8 cellular contexts compared by ENCODE assay signal in the genomic region with DNA sequence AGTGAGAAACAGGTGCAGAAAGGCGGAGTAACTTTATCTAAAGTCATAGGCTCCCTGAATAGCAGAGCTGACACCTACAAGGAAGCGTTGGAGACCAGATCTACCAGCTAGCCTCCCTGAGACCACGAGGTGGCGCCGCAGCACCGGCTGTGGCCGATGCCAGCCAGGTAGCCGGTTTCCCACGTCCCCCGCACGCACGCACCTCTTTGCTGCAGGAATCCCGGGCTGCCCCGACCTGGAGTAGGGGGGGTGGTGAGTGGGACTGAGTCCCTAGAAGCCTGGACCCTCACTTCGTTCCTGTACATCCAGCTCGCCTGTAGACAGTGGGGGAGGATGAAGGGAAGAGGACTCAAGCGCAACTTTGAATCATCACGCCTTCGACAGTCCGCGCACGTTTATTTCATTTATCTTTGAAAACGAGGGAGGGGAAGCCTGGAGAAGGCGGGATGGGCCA. TPM values are rescaled to one million over a fixed set of nuclear protein-coding genes. Genes with fewer than 3 reads are reported as not detected.
A peak's percentile ranks its signal among the peaks of the same experiment; 100 is the strongest.
DNase-seq lines count a peak whose midpoint lies in the region; ATAC-seq and TF ChIP-seq lines count a peak whose summit lies in the region.

No MANE protein-coding gene starts in this region.

- peaks cover 22% of the 10 kb centered on the region for H3K27me3 ChIP-seq in CD4-positive, CD25-positive, alpha-beta regulatory T cell (ENCODE audit: control insufficient read depth, insufficient read depth, low read length)
- peaks cover 19% of the 10 kb centered on the region for H3K27me3 ChIP-seq in colonic mucosa

- peaks cover 33% of the 10 kb centered on the region for H3K4me1 ChIP-seq in CD4-positive, CD25-positive, alpha-beta regulatory T cell (ENCODE audit: control insufficient read depth, insufficient read depth, low read length, poor library complexity, severe bottlenecking)
- peaks cover 15% of the 10 kb centered on the region for H3K4me1 ChIP-seq in colonic mucosa

- H3K36me3 Mint-ChIP-seq in CD4-positive, CD25-positive, alpha-beta regulatory T cell = no peaks in the 10 kb centered on the region
- no peaks in the 10 kb centered on the region for H3K36me3 Mint-ChIP-seq in activated CD4-positive, alpha-beta T cell treated with anti-CD3 and anti-CD28 coated beads, Interleukin-2, amount 10 ng/mL, durations not matched to agents 7 days and 5 days (ENCODE audit: low read depth)

- ATAC-seq in CD4-positive, CD25-positive, alpha-beta regulatory T cell (ENCODE audit: low read depth in 2 of 2) = peak; percentile 62
- no peak for ATAC-seq in HG02759 (IDR thresholded peaks at IDR 0.05; ENCODE audit: unreplicated experiment)

- H3K4me3 ChIP-seq in CD4-positive, CD25-positive, alpha-beta regulatory T cell (ENCODE audit: low read depth, low read length) = peak overlapping the region; percentile 53
- H3K4me3 ChIP-seq in colonic mucosa = peak overlapping the region; percentile 51

- H3K4me1 Mint-ChIP-seq in CD4-positive, CD25-positive, alpha-beta regulatory T cell = peaks cover 5 to 48% (median 12%) of the 10 kb centered on the region in 4 donors
- peaks cover 26% of the 10 kb centered on the region for H3K4me1 Mint-ChIP-seq in activated CD4-positive, alpha-beta T cell treated with anti-CD3 and anti-CD28 coated beads, Interleukin-2, amount 10 ng/mL, durations not matched to agents 7 days and 5 days

- peak overlapping the region; percentile 83 to 90 (median 87) for H3K4me3 Mint-ChIP-seq in CD4-positive, CD25-positive, alpha-beta regulatory T cell
- H3K4me3 Mint-ChIP-seq in activated CD4-positive, alpha-beta T cell treated with anti-CD3 and anti-CD28 coated beads, Interleukin-2, amount 10 ng/mL, durations not matched to agents 7 days and 5 days = peak overlapping the region; percentile 62

- H3K36me3 ChIP-seq in CD4-positive, CD25-positive, alpha-beta regulatory T cell (ENCODE audit: control insufficient read depth, insufficient read depth, low read length) = no peaks in the 10 kb centered on the region
- no peaks in the 10 kb centered on the region for H3K36me3 ChIP-seq in colonic mucosa

- peak overlapping the region in 1 of 3 donors; percentile 52 for H3K27ac Mint-ChIP-seq in CD4-positive, CD25-positive, alpha-beta regulatory T cell
- no peak overlapping the region for H3K27ac Mint-ChIP-seq in activated CD4-positive, alpha-beta T cell treated with anti-CD3 and anti-CD28 coated beads, Interleukin-2, amount 10 ng/mL, durations not matched to agents 7 days and 5 days

- intact Hi-C loops in colonic mucosa (cut with DNase I) = loop anchor here (2.0 to 5.0 kb wide), 4 partner anchors 61 to 249 kb away; a partner anchor contains a TSS

- H3K9me3 Mint-ChIP-seq in CD4-positive, CD25-positive, alpha-beta regulatory T cell = peaks cover 0 to 2% (median 0%) of the 10 kb centered on the region in 7 donors
- H3K9me3 Mint-ChIP-seq in activated CD4-positive, alpha-beta T cell treated with anti-CD3 and anti-CD28 coated beads, Interleukin-2, amount 10 ng/mL, durations not matched to agents 7 days and 5 days = no peaks in the 10 kb centered on the region

- peaks cover 67% of the 10 kb centered on the region for H3K27me3 Mint-ChIP-seq in CD4-positive, CD25-positive, alpha-beta regulatory T cell
- peaks cover 55% of the 10 kb centered on the region for H3K27me3 Mint-ChIP-seq in activated CD4-positive, alpha-beta T cell treated with anti-CD3 and anti-CD28 coated beads, Interleukin-2, amount 10 ng/mL, durations not matched to agents 7 days and 5 days

- H3K9ac ChIP-seq in colonic mucosa (ENCODE audit: low read depth in 2 of 2, low read length in 2 of 2) = peak overlapping the region in 1 of 2 donors; percentile 60

- CTCF ChIA-PET in HEK293T (lab: Yijun Ruan, JAX) = interaction anchor here (0.7 to 7.8 kb wide), 23 partner anchors 9 to 354 kb away, joined by 3 to 169 read pairs (median 4); a partner anchor contains a TSS
- CTCF ChIA-PET in activated CD4-positive, alpha-beta T cell treated with anti-CD3 and anti-CD28 coated beads, Interleukin-2, amount 10 ng/mL, durations not matched to agents 7 days and 5 days (lab: Charles Lee) = interaction anchor here (0.6 to 6.8 kb wide), 54 partner anchors 10 to 1144 kb away, joined by 3 to 170 read pairs (median 5); a partner anchor contains a TSS

- H3K27ac ChIP-seq in CD4-positive, CD25-positive, alpha-beta regulatory T cell (ENCODE audit: insufficient read depth, low read length, poor library complexity, severe bottlenecking) = no peak overlapping the region
- H3K27ac ChIP-seq in colonic mucosa = no peak overlapping the region

- peak; percentile 95 for TF ChIP-seq CTCF in colonic mucosa (IDR thresholded peaks at IDR 0.05)

- peak; percentile 76 to 86 (median 85) for DNase-seq in CD4-positive, CD25-positive, alpha-beta regulatory T cell
- DNase-seq in HEK293T (ENCODE audit: extremely low spot score) (peak; percentile 93), NCI-H510A treated with DMSO at 0.1 percent for 48 hours (lab: John Stamatoyannopoulos, UW) (peak; percentile 81), colonic mucosa (peak; percentile 88), left kidney (ENCODE audit: low read depth, low spot score) (peak; percentile 91)
- peak; percentile 88 for DNase-seq in activated CD4-positive, alpha-beta T cell treated with anti-CD3 and anti-CD28 coated beads, Interleukin-2, amount 10 ng/mL, durations not matched to agents 7 days and 5 days
- DNase-seq in stimulated activated CD4-positive, alpha-beta T cell treated with anti-CD3 and anti-CD28 coated beads, Interleukin-1b, Interleukin-23, amount 100 ng/mL, for 4 hours (ENCODE audit: low read depth in 2 of 2) = peak; percentile 75 to 85

- H3K9me3 ChIP-seq in CD4-positive, CD25-positive, alpha-beta regulatory T cell (ENCODE audit: control insufficient read depth in 2 of 2, low read length in 2 of 2) = no peaks in the 10 kb centered on the region
- H3K9me3 ChIP-seq in colonic mucosa = no peaks in the 10 kb centered on the region

- POLR2A ChIA-PET in HEK293T (lab: Yijun Ruan, JAX) = interaction anchor here (0.8 to 3.7 kb wide), 12 partner anchors 15 to 411 kb away, joined by 3 to 19 read pairs (median 4); a partner anchor contains a TSS
- POLR2A ChIA-PET in activated CD4-positive, alpha-beta T cell treated with anti-CD3 and anti-CD28 coated beads, Interleukin-2, amount 10 ng/mL, durations not matched to agents 7 days and 5 days (lab: Charles Lee) = no interaction called here

TF ChIP-seq in HEK293T, 16 proteins besides CTCF, POLR2A, EP300 and RAD21:
- TF ChIP-seq, protein P1, sequence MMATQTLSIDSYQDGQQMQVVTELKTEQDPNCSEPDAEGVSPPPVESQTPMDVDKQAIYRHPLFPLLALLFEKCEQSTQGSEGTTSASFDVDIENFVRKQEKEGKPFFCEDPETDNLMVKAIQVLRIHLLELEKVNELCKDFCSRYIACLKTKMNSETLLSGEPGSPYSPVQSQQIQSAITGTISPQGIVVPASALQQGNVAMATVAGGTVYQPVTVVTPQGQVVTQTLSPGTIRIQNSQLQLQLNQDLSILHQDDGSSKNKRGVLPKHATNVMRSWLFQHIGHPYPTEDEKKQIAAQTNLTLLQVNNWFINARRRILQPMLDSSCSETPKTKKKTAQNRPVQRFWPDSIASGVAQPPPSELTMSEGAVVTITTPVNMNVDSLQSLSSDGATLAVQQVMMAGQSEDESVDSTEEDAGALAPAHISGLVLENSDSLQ (IDR thresholded peaks at IDR 0.05) = no peak
- TF ChIP-seq FOXA1 (IDR thresholded peaks at IDR 0.05) (no peak), TARDBP (IDR thresholded peaks at IDR 0.05) (no peak), ZNF384 (IDR thresholded peaks at IDR 0.05) (no peak), CTBP1 (IDR thresholded peaks at IDR 0.05; ENCODE audit: borderline replicate concordance) (0 out of 2 replicates have a peak, but pooled peaks have one; percentile 23), L3MBTL2 (conservative IDR thresholded peaks at IDR 0.05) (peak; percentile 92), HDGF (IDR thresholded peaks at IDR 0.05; ENCODE audit: borderline replicate concordance) (no peak), SUZ12 (IDR thresholded peaks at IDR 0.05) (no peak), SP1 (IDR thresholded peaks at IDR 0.05) (no peak), NFRKB (IDR thresholded peaks at IDR 0.05) (no peak), ARNT (IDR thresholded peaks at IDR 0.05) (peak; percentile 81), FOXK2 (IDR thresholded peaks at IDR 0.05) (no peak), LEF1 (IDR thresholded peaks at IDR 0.05; ENCODE audit: borderline replicate concordance) (no peak), BHLHE40 (IDR thresholded peaks at IDR 0.05; ENCODE audit: borderline replicate concordance) (no peak)

RNA-seq across cellular contexts. Expression of a gene that starts 3.7 kb away (rescaled TPM):
- total RNA-seq in CD4-positive, CD25-positive, alpha-beta regulatory T cell = not detected
- under 1 TPM in 1 of 4 donors, not detected in 3; 0.16 TPM for polyA plus RNA-seq in CD4-positive, CD25-positive, alpha-beta regulatory T cell
- not detected for total RNA-seq in activated CD4-positive, alpha-beta T cell treated with anti-CD3 and anti-CD28 coated beads, Interleukin-2, amount 10 ng/mL, durations not matched to agents 7 days and 5 days
- total RNA-seq in colonic mucosa = under 1 TPM in 1 of 2 donors, not detected in 1; 0.24 TPM

RNA-seq across cellular contexts. Expression of a gene that starts 11.5 kb away (rescaled TPM):
- not detected for total RNA-seq in CD4-positive, CD25-positive, alpha-beta regulatory T cell
- polyA plus RNA-seq in CD4-positive, CD25-positive, alpha-beta regulatory T cell = not detected
- total RNA-seq in activated CD4-positive, alpha-beta T cell treated with anti-CD3 and anti-CD28 coated beads, Interleukin-2, amount 10 ng/mL, durations not matched to agents 7 days and 5 days = not detected
- not detected for total RNA-seq in colonic mucosa

RNA-seq across cellular contexts. Expression of a gene that starts 15.5 kb away (rescaled TPM):
- total RNA-seq in CD4-positive, CD25-positive, alpha-beta regulatory T cell = 45.6 TPM
- 10 to 100 TPM in 1 of 4 donors, 1 to 10 TPM in 3; 8.8 to 10.1 (median 9.9) TPM for polyA plus RNA-seq in CD4-positive, CD25-positive, alpha-beta regulatory T cell
- 10 to 100 TPM; 42.4 to 44.6 TPM for total RNA-seq in activated CD4-positive, alpha-beta T cell treated with anti-CD3 and anti-CD28 coated beads, Interleukin-2, amount 10 ng/mL, durations not matched to agents 7 days and 5 days
- total RNA-seq in colonic mucosa = 10 to 100 TPM; 59.8 to 73.4 TPM
